9 cellular contexts compared by ENCODE assay signal in the genomic region with DNA sequence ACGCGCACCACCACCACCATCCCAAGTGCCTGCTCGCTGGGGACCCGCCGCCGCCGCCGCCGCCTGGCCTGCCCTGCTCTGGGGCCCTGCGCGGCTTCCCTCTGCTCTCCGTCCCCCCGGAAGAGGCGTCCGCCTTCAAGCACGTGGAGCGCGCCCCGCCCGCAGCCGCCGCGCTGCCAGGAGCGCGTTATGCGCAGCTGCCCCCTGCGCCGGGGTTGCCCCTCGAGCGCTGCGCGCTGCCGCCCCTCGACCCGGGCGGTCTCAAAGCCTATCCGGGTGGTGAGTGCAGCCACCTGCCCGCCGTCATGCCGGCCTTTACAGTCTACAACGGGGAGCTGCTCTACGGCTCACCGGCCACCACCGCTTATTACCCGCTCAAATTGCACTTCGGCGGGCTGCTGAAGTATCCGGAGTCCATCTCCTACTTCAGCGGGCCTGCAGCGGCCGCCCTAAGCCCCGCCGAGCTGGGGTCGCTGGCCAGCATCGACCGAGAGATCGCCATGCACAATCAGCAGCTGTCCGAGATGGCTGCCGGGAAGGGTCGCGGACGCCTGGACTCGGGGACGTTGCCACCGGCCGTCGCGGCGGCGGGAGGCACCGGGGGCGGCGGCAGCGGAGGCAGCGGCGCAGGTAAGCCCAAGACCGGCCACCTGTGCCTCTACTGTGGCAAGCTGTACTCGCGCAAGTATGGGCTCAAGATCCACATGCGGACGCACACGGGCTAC. TPM values are rescaled to one million over a fixed set of nuclear protein-coding genes. Genes with fewer than 3 reads are reported as not detected.
A peak's percentile ranks its signal among the peaks of the same experiment; 100 is the strongest.
DNase-seq lines count a peak whose midpoint lies in the region; ATAC-seq and TF ChIP-seq lines count a peak whose summit lies in the region.
"Had no signal": no experiment of that assay in that cellular context is flagged by ENCODE, and none has a peak within 500 bp of the region (broad histone marks: within the 10 kb centered on the region; RNA-seq: fewer than 3 reads in every experiment).

No MANE protein-coding gene starts in this region.

- H3K36me3 ChIP-seq in breast epithelium (no peaks in the 10 kb centered on the region), brain microvascular endothelial cell (replicated peaks) (no peaks in the 10 kb centered on the region), urinary bladder (ENCODE audit: insufficient read depth) (no peaks in the 10 kb centered on the region)

- peaks cover 10 to 98% of the 10 kb centered on the region in 2 donors for H3K27me3 ChIP-seq in breast epithelium
- H3K27me3 ChIP-seq in brain microvascular endothelial cell (replicated peaks), result peaks cover 99% of the 10 kb centered on the region

- H3K9me3 ChIP-seq in breast epithelium, result no peaks in the 10 kb centered on the region

- under 1% methylated on average over 82 of the region's 82 CpGs for WGBS in urinary bladder

- H3K27me3 Mint-ChIP-seq in MCF 10A (ENCODE audit: insufficient read depth, unreplicated experiment) (peaks cover 70% of the 10 kb centered on the region), memory B cell (peaks cover 21% of the 10 kb centered on the region)

- BruUV-seq in MCF 10A (replicated peaks; lab: Mats Ljungman, UMichigan), result no TSS peak

- peak; percentile 70 for ATAC-seq in HG02798 (IDR thresholded peaks at IDR 0.05; ENCODE audit: poor library complexity, unreplicated experiment)
- ATAC-seq in memory B cell (ENCODE audit: low read depth), result peak; percentile 51
- ATAC-seq: HCT116 had no signal

- H3K4me3 ChIP-seq in breast epithelium, result peak overlapping the region; percentile 41 to 79 (median 52)
- peak overlapping the region; percentile 5 for H3K4me3 ChIP-seq in brain microvascular endothelial cell (ENCODE audit: low read depth, low read length)
- peak overlapping the region; percentile 46 for H3K4me3 ChIP-seq in urinary bladder (ENCODE audit: low read depth, low read length)

- TF ChIP-seq POLR2A in breast epithelium (IDR thresholded peaks at IDR 0.05), result no peak

- no peaks in the 10 kb centered on the region for H3K4me1 Mint-ChIP-seq in MCF 10A (ENCODE audit: insufficient read depth, unreplicated experiment)
- H3K4me1 Mint-ChIP-seq in memory B cell, result no peaks in the 10 kb centered on the region

- H3K4me3 Mint-ChIP-seq in MCF 10A (ENCODE audit: unreplicated experiment) (no peak overlapping the region), memory B cell (peak overlapping the region; percentile 71)

- H3K27ac ChIP-seq in breast epithelium, result no peak overlapping the region
- H3K27ac ChIP-seq in brain microvascular endothelial cell, result no peak overlapping the region
- no peak overlapping the region for H3K27ac ChIP-seq in urinary bladder (ENCODE audit: low read depth)

- in situ Hi-C loops in brain microvascular endothelial cell (cut with HindIII; ENCODE audit: low pct_ligation_motif_present, low sequenced_read_pairs), result loop anchor here (25.0 kb wide), 1 partner anchor 848 kb away; a partner anchor contains a TSS

- H3K9me3 Mint-ChIP-seq in MCF 10A (ENCODE audit: unreplicated experiment) (no peaks in the 10 kb centered on the region), memory B cell (no peaks in the 10 kb centered on the region)

- intact Hi-C loops in breast epithelium (cut with DNase I; ENCODE audit: low total_unique reads) (no loop called here), MCF 10A (cut with micrococcal nuclease) (no loop called here)

- TF ChIP-seq CTCF in breast epithelium (IDR thresholded peaks at IDR 0.05), result no peak
- no peak for TF ChIP-seq CTCF in MCF 10A (IDR thresholded peaks at IDR 0.05; ENCODE audit: unreplicated experiment)
- no peak for TF ChIP-seq CTCF in brain microvascular endothelial cell (IDR thresholded peaks at IDR 0.05; ENCODE audit: low read depth, low read length, missing control alignments)

- no peak overlapping the region for H3K27ac Mint-ChIP-seq in MCF 10A (ENCODE audit: low read depth, unreplicated experiment)
- no peak overlapping the region for H3K27ac Mint-ChIP-seq in memory B cell

- no peak for DNase-seq in breast epithelium (ENCODE audit: low spot score in 2 of 2)
- DNase-seq in MCF 10A (ENCODE audit: unreplicated experiment), result no peak
- DNase-seq in NCI-H2171 (lab: John Stamatoyannopoulos, UW), result peak; percentile 42
- DNase-seq in brain microvascular endothelial cell, result no peak
- DNase-seq in memory B cell (ENCODE audit: low spot score in 2 of 2), result peak in 1 of 2 donors; percentile 49
- DNase-seq in putamen (ENCODE audit: low spot score), result no peak

- H3K36me3 Mint-ChIP-seq in MCF 10A (ENCODE audit: insufficient read depth, unreplicated experiment), result no peaks in the 10 kb centered on the region
- peaks cover 2% of the 10 kb centered on the region for H3K36me3 Mint-ChIP-seq in memory B cell

- H3K4me1 ChIP-seq in breast epithelium, result peaks cover 10 to 14% of the 10 kb centered on the region in 2 donors
- H3K4me1 ChIP-seq in urinary bladder (ENCODE audit: insufficient read depth), result peaks cover 4% of the 10 kb centered on the region

- CTCF ChIA-PET in MCF 10A (lab: Yijun Ruan, JAX), result no interaction called here

- POLR2A ChIA-PET in MCF 10A (lab: Yijun Ruan, JAX), result no interaction called here

RNA-seq across cellular contexts. Expression of a gene that starts 7.2 kb away (rescaled TPM):
- total RNA-seq in breast epithelium (not detected), MCF 10A (2022) (not detected in 2 replicates), urinary bladder (not detected)
- not detected for polyA plus RNA-seq in urinary bladder

RNA-seq across cellular contexts. Expression of a gene that starts 45.4 kb away (rescaled TPM):
- total RNA-seq in breast epithelium (10 to 100 TPM; 59.3 to 79.8 (median 63.0) TPM), MCF 10A (2022) (54.0 and 76.5 TPM in 2 replicates), urinary bladder (106 TPM)
- 22.7 TPM for polyA plus RNA-seq in urinary bladder
